Comparison of ENCODE assay signal across 19 cellular contexts in the genomic region with DNA sequence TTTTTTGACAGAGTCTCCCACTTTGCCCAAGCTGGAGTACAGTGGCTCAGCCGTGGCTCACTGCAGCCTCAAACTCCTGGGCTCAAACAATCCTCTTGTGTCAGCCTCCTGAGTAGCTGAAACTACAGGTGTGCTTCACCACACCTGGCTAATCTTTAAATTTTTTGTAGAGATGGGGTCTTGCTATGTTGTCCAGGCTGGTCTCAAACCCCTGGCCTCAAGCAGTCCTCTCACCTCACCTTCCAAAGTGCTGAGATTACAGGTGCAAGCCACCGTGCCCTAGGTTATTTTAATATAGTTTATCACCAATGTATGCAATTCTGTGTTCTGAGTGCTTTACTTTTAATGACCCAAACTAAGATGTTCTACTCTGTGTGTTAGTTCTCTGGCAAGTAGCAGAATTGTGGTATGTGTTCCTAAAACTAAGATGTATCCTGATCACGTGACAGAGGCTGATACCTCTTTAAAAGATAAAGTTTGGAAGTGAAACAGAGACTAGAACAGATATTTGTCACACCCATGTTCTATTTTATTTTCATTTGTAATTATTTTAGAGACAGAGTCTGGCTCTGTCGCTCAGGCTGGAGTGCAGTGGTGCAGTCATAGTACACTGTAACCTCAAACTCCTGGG. TPM values are rescaled to one million over a fixed set of nuclear protein-coding genes. Genes with fewer than 3 reads are reported as not detected.
A peak's percentile ranks its signal among the peaks of the same experiment; 100 is the strongest.
DNase-seq lines count a peak whose midpoint lies in the region; ATAC-seq, FAIRE-seq and TF ChIP-seq lines count a peak whose summit lies in the region.
"Had no signal": no experiment of that assay in that cellular context is flagged by ENCODE, and none has a peak within 500 bp of the region (broad histone marks: within the 10 kb centered on the region; RNA-seq: fewer than 3 reads in every experiment).

No MANE protein-coding gene starts in this region.

- TF ChIP-seq CTCF in CD4-positive, alpha-beta T cell (IDR thresholded peaks at IDR 0.05), result no peak
- TF ChIP-seq CTCF in upper lobe of right lung (IDR thresholded peaks at IDR 0.05), result no peak

- peaks cover 35% of the 10 kb centered on the region for H3K4me1 Mint-ChIP-seq in CD4-positive, alpha-beta T cell (ENCODE audit: low read depth)
- peaks cover 33% of the 10 kb centered on the region for H3K4me1 Mint-ChIP-seq in activated T-helper 17 cell treated with anti-CD3 and anti-CD28 coated beads, Interleukin-2, amount 50 U/mL, for 72 hours

- FAIRE-seq in GM12891 (lab: Jason Lieb, UNC), result peak; percentile 69
- FAIRE-seq: A549, GM18507, H1 had no signal

- no peak overlapping the region for H3K4me3 Mint-ChIP-seq in CD4-positive, alpha-beta T cell
- no peak overlapping the region for H3K4me3 Mint-ChIP-seq in activated T-helper 17 cell treated with anti-CD3 and anti-CD28 coated beads, Interleukin-2, amount 50 U/mL, for 72 hours
- H3K4me3 Mint-ChIP-seq: CD8-positive, alpha-beta memory T cell; HFFc6 had no signal

- H3K36me3 Mint-ChIP-seq in CD4-positive, alpha-beta T cell (ENCODE audit: low read depth), result peaks cover 7% of the 10 kb centered on the region
- H3K36me3 Mint-ChIP-seq in activated T-helper 17 cell treated with anti-CD3 and anti-CD28 coated beads, Interleukin-2, amount 50 U/mL, for 72 hours (ENCODE audit: low read depth), result peaks cover 45% of the 10 kb centered on the region

- POLR2A ChIA-PET in CD4-positive, alpha-beta T cell (lab: Charles Lee), result no interaction called here

- no peaks in the 10 kb centered on the region for H3K9me3 ChIP-seq in CD4-positive, alpha-beta T cell (ENCODE audit: control insufficient read depth, low read length)
- no peaks in the 10 kb centered on the region for H3K9me3 ChIP-seq in upper lobe of right lung
- H3K9me3 ChIP-seq: A549, BE2C, Caco-2, HAP-1 had no signal

- no peaks in the 10 kb centered on the region for H3K27me3 ChIP-seq in CD4-positive, alpha-beta T cell (ENCODE audit: control insufficient read depth, insufficient read depth, low read length)
- H3K27me3 ChIP-seq in upper lobe of right lung, result no peaks in the 10 kb centered on the region
- H3K27me3 ChIP-seq: BE2C had no signal

- ATAC-seq in CD4-positive, alpha-beta T cell (ENCODE audit: poor library complexity), result no peak
- no peak for ATAC-seq in activated T-helper 17 cell treated with anti-CD3 and anti-CD28 coated beads, Interleukin-2, amount 50 U/mL, for 72 hours (replicated peaks)
- ATAC-seq in upper lobe of right lung, result no peak
- ATAC-seq in GM19035 (IDR thresholded peaks at IDR 0.05; ENCODE audit: unreplicated experiment), result no peak
- no peak for ATAC-seq in GM21381 (IDR thresholded peaks at IDR 0.05; ENCODE audit: unreplicated experiment)
- ATAC-seq: A549 had no signal

- H3K27me3 Mint-ChIP-seq in CD4-positive, alpha-beta T cell, result no peaks in the 10 kb centered on the region
- H3K27me3 Mint-ChIP-seq in activated T-helper 17 cell treated with anti-CD3 and anti-CD28 coated beads, Interleukin-2, amount 50 U/mL, for 72 hours, result no peaks in the 10 kb centered on the region
- H3K27me3 Mint-ChIP-seq: CD8-positive, alpha-beta memory T cell had no signal

- H3K36me3 ChIP-seq in upper lobe of right lung, result no peaks in the 10 kb centered on the region
- H3K36me3 ChIP-seq: BE2C, HAP-1 had no signal

- no peak for DNase-seq in CD4-positive, alpha-beta T cell
- no peak for DNase-seq in GM12891 (ENCODE audit: insufficient read length, low spot score)
- peak; percentile 15 for DNase-seq in upper lobe of right lung
- DNase-seq: BE2C; Caco-2; CD8-positive, alpha-beta memory T cell; DMS53; GF-D8; HFFc6; KBM-7 had no signal

- H3K4me1 ChIP-seq in upper lobe of right lung, result peaks cover 8% of the 10 kb centered on the region
- H3K4me1 ChIP-seq: A549, BE2C, Caco-2, HAP-1 had no signal

- no peak overlapping the region for H3K4me3 ChIP-seq in upper lobe of right lung
- H3K4me3 ChIP-seq: A549, HAP-1 had no signal

- CTCF ChIA-PET in CD4-positive, alpha-beta T cell (lab: Charles Lee), result no interaction called here

- H3K27ac ChIP-seq in CD4-positive, alpha-beta T cell (ENCODE audit: low read depth, low read length), result no peak overlapping the region
- H3K27ac ChIP-seq in upper lobe of right lung, result no peak overlapping the region
- H3K27ac ChIP-seq: A549, C4-2B, HL-60 had no signal

- H3K27ac Mint-ChIP-seq in CD4-positive, alpha-beta T cell, result peak overlapping the region; percentile 27
- H3K27ac Mint-ChIP-seq in activated T-helper 17 cell treated with anti-CD3 and anti-CD28 coated beads, Interleukin-2, amount 50 U/mL, for 72 hours, result peak overlapping the region; percentile 36
- H3K27ac Mint-ChIP-seq: HFFc6 had no signal

- intact Hi-C loops in CD4-positive, alpha-beta T cell (cut with DNase I, micrococcal nuclease), result loop anchor here in 1 of 2 experiments (2.0 kb wide), 1 partner anchor 16 kb away; no protein-coding TSS in a partner anchor
- intact Hi-C loops in upper lobe of right lung (cut with DNase I), result no loop called here

- H3K9me3 Mint-ChIP-seq in CD4-positive, alpha-beta T cell, result no peaks in the 10 kb centered on the region
- no peaks in the 10 kb centered on the region for H3K9me3 Mint-ChIP-seq in activated T-helper 17 cell treated with anti-CD3 and anti-CD28 coated beads, Interleukin-2, amount 50 U/mL, for 72 hours
- H3K9me3 Mint-ChIP-seq: CD8-positive, alpha-beta memory T cell; HFFc6 had no signal

- no peak for TF ChIP-seq POLR2A in GM12891 (IDR thresholded peaks at IDR 0.05; ENCODE audit: low read depth, low read length)

TF ChIP-seq in GM12891, 5 proteins besides CTCF, POLR2A, EP300 and RAD21:
- TF ChIP-seq PAX5 (IDR thresholded peaks at IDR 0.05; ENCODE audit: insufficient read depth, low read length, severe bottlenecking) (no peak), POLR2AphosphoS5 (IDR thresholded peaks at IDR 0.05; ENCODE audit: low read depth, low read length) (no peak), SPI1 (IDR thresholded peaks at IDR 0.05; ENCODE audit: low read depth, low read length) (no peak), TAF1 (IDR thresholded peaks at IDR 0.05; ENCODE audit: low read depth, low read length) (no peak), POU2F2 (IDR thresholded peaks at IDR 0.05; ENCODE audit: low read depth, low read length) (no peak)

RNA-seq across cellular contexts. Expression of a gene that starts 22.1 kb away (rescaled TPM):
- total RNA-seq in CD4-positive, alpha-beta T cell, result 100 to 1,000 TPM; 142 to 145 TPM
- 26.1 TPM for polyA plus RNA-seq in GM12891 (2012; ENCODE audit: low read depth, missing spikeins)
- total RNA-seq in activated T-helper 17 cell treated with anti-CD3 and anti-CD28 coated beads, Interleukin-2, amount 50 U/mL, for 72 hours, result 100 to 1,000 TPM; 157 to 310 TPM
- 77.2 TPM for total RNA-seq in upper lobe of right lung
